8 cellular contexts compared by ENCODE assay signal in genomic region chr2:54103454-54104314, GRCh38. TPM values are rescaled to one million over a fixed set of nuclear protein-coding genes. Genes with fewer than 3 reads are reported as not detected.
A peak's percentile ranks its signal among the peaks of the same experiment; 100 is the strongest.
DNase-seq lines count a peak whose midpoint lies in the region; ATAC-seq and TF ChIP-seq lines count a peak whose summit lies in the region.

No MANE protein-coding gene starts in this region.

- in situ Hi-C loops in IMR-90 (cut with MboI; ENCODE audit: low sequenced_read_pairs) = loop anchor here (5.0 kb wide), 1 partner anchor 734 kb away; no protein-coding TSS in a partner anchor

- no peak for TF ChIP-seq RAD21 in IMR-90 (IDR thresholded peaks at IDR 0.05; ENCODE audit: low read length)

- no peak overlapping the region for H3K4me3 Mint-ChIP-seq in WTC11

- no peak overlapping the region; the same call in 1 of the 2 replicates for H3K27ac ChIP-seq in IMR-90 (ENCODE audit: insufficient read depth, low read length)

- no peaks in the 10 kb centered on the region for H3K27me3 Mint-ChIP-seq in WTC11 (ENCODE audit: low read depth)

- CTCF ChIA-PET in IMR-90 (lab: Yijun Ruan, JAX) (interaction anchor here (0.6 to 0.8 kb wide), 2 partner anchors 576 to 601 kb away, joined by 3 read pairs; no protein-coding TSS in a partner anchor), WTC11 (lab: Charles Lee) (interaction anchor here (0.8 to 1.3 kb wide), 5 partner anchors 24 to 601 kb away, joined by 3 to 13 read pairs (median 3); no protein-coding TSS in a partner anchor)

- no peaks in the 10 kb centered on the region for H3K9me3 ChIP-seq in IMR-90 (ENCODE audit: control insufficient read depth, insufficient read depth, low read length)

- no peak overlapping the region for H3K4ac ChIP-seq in IMR-90 (ENCODE audit: low read depth, low read length)

- no peak overlapping the region for H2BK15ac ChIP-seq in IMR-90 (ENCODE audit: low read depth, low read length)

- H3K9ac ChIP-seq in IMR-90 (ENCODE audit: low read depth, low read length) = no peak overlapping the region

- H3K36me3 Mint-ChIP-seq in WTC11 = no peaks in the 10 kb centered on the region

- H2BK20ac ChIP-seq in IMR-90 (ENCODE audit: low read depth, low read length) = no peak overlapping the region

- no peaks in the 10 kb centered on the region for H3K27me3 ChIP-seq in IMR-90 (ENCODE audit: control insufficient read depth, insufficient read depth, low read length)

- H2AK9ac ChIP-seq in IMR-90 (replicated peaks; ENCODE audit: low read depth, low read length, poor library complexity) = no peak overlapping the region

- no peaks in the 10 kb centered on the region for H3K79me1 ChIP-seq in IMR-90 (ENCODE audit: low read depth in 1 of 2, low read length in 2 of 2)

- ATAC-seq in GM21367 (IDR thresholded peaks at IDR 0.05; ENCODE audit: unreplicated experiment) (peak; percentile 46), IMR-90 (ENCODE audit: low read depth) (peak; percentile 71), WTC11 (peak; percentile 100), HG03045 (IDR thresholded peaks at IDR 0.05; ENCODE audit: unreplicated experiment) (no peak)

- H3K56ac ChIP-seq in IMR-90 (ENCODE audit: extremely low read depth, insufficient read depth, low read length) = no peak overlapping the region

- H3K4me1 ChIP-seq in IMR-90 (ENCODE audit: control insufficient read depth, insufficient read depth, low read length) = peaks cover 3% of the 10 kb centered on the region

- no peaks in the 10 kb centered on the region for H4K20me1 ChIP-seq in IMR-90 (ENCODE audit: insufficient read depth, low read length)

- no peak overlapping the region for H4K8ac ChIP-seq in IMR-90 (ENCODE audit: low read depth in 2 of 2, low read length in 2 of 2)

- H3K4me1 Mint-ChIP-seq in WTC11 = peaks cover 10% of the 10 kb centered on the region

- WGBS in IMR-90 (ENCODE audit: extremely low coverage in 2 of 2, insufficient read length in 1 of 2), 2 experiments = 58% methylated on average over 2 of the region's 3 CpGs; no CpG with 5 or more reads in 1 of the 2 experiments

- intact Hi-C loops in IMR-90 (cut with micrococcal nuclease) = loop anchor here (10.0 kb wide), 1 partner anchor 231 kb away; a partner anchor contains a TSS

- H3K9me3 Mint-ChIP-seq in WTC11 = no peaks in the 10 kb centered on the region

- H3K4me3 ChIP-seq in IMR-90 (ENCODE audit: insufficient read depth, low read depth, low read length) = no peak overlapping the region
- no peak overlapping the region for H3K4me3 ChIP-seq in fibroblast of villous mesenchyme (ENCODE audit: low read depth, low read length)

- TF ChIP-seq POLR2A in IMR-90 (IDR thresholded peaks at IDR 0.05; ENCODE audit: low read depth, low read length) = no peak

- H3K27ac Mint-ChIP-seq in WTC11 = no peak overlapping the region

- H3K4me2 ChIP-seq in IMR-90 (ENCODE audit: low read depth, low read length) = peak overlapping the region; percentile 41; the same call in 1 of the 2 replicates

- no peak overlapping the region for H3K14ac ChIP-seq in IMR-90 (replicated peaks; ENCODE audit: low read depth, low read length)

- H2AK5ac ChIP-seq in IMR-90 (ENCODE audit: low read depth, low read length) = no peak overlapping the region

- dilution Hi-C loops in IMR-90 (cut with HindIII; ENCODE audit: low sequenced_read_pairs, unreplicated experiment) = no loop called here

- no peak overlapping the region for H2BK5ac ChIP-seq in IMR-90 (ENCODE audit: low read depth, low read length, poor library complexity, severe bottlenecking)

- H3K9me1 ChIP-seq in IMR-90 (ENCODE audit: insufficient read depth, low read length) = no peaks in the 10 kb centered on the region

- H3K23ac ChIP-seq in IMR-90 (ENCODE audit: low read depth, low read length) = no peak overlapping the region

- H4K91ac ChIP-seq in IMR-90 (ENCODE audit: insufficient read depth, low read depth, low read length) = no peak overlapping the region

- H2BK120ac ChIP-seq in IMR-90 (ENCODE audit: low read depth, low read length) = no peak overlapping the region

- peak; percentile 61 for DNase-seq in DMS53 treated with DMSO at 0.1 percent for 48 hours (lab: John Stamatoyannopoulos, UW; ENCODE audit: unreplicated experiment)
- DNase-seq in IMR-90 = peak; percentile 54
- peak; percentile 47 for DNase-seq in WTC11 (ENCODE audit: low spot score)
- peak; percentile 32 for DNase-seq in fibroblast of villous mesenchyme (ENCODE audit: low read depth)
- DNase-seq in smooth muscle cell of the brain vasculature (ENCODE audit: low read depth, low spot score) = peak; percentile 74
- DNase-seq in NK-92 (lab: John Stamatoyannopoulos, UW; ENCODE audit: unreplicated experiment) = no peak

- no TSS peak for BruUV-seq in IMR-90 (replicated peaks; lab: Mats Ljungman, UMichigan)

- peak overlapping the region; percentile 7 for H2AFZ ChIP-seq in IMR-90 (replicated peaks; ENCODE audit: low read length, poor library complexity)

- TF ChIP-seq CTCF in IMR-90 (conservative IDR thresholded peaks at IDR 0.05; ENCODE audit: low read depth, low read length) = no peak
- TF ChIP-seq CTCF in WTC11 (IDR thresholded peaks at IDR 0.05) = no peak
- TF ChIP-seq CTCF in fibroblast of villous mesenchyme (IDR thresholded peaks at IDR 0.05; ENCODE audit: insufficient read depth, low read depth, low read length) = no peak

- H3K36me3 ChIP-seq in IMR-90 (ENCODE audit: control insufficient read depth, insufficient read depth, low read length) = no peaks in the 10 kb centered on the region

- POLR2A ChIA-PET in IMR-90 (lab: Charles Lee; ENCODE audit: unreplicated experiment) (no interaction called here), WTC11 (lab: Charles Lee) (no interaction called here)

- no peak overlapping the region for H3K18ac ChIP-seq in IMR-90 (ENCODE audit: low read depth, low read length)

- H4K5ac ChIP-seq in IMR-90 (ENCODE audit: low read depth, low read length) = no peak overlapping the region

TF ChIP-seq in IMR-90, 13 proteins besides CTCF, POLR2A, EP300 and RAD21 (continues in another document):
- TF ChIP-seq NFE2L2 (IDR thresholded peaks at IDR 0.05; ENCODE audit: low read depth, low read length) (no peak), SMC3 (IDR thresholded peaks at IDR 0.05; ENCODE audit: low read depth, low read length) (no peak), MXI1 (IDR thresholded peaks at IDR 0.05; ENCODE audit: borderline replicate concordance, low read depth, low read length) (no peak), ELK1 (IDR thresholded peaks at IDR 0.05; ENCODE audit: borderline replicate concordance, low read depth, low read length) (no peak), FOS (IDR thresholded peaks at IDR 0.05; ENCODE audit: low read depth, low read length) (no peak), CEBPB (IDR thresholded peaks at IDR 0.05; ENCODE audit: low read depth, low read length) (no peak), RCOR1 (IDR thresholded peaks at IDR 0.05; ENCODE audit: insufficient replicate concordance, low read length) (no peak), RFX5 (IDR thresholded peaks at IDR 0.05; ENCODE audit: low read depth, low read length) (no peak), MAZ (IDR thresholded peaks at IDR 0.05; ENCODE audit: borderline replicate concordance, low read depth, low read length) (no peak), MAFK (IDR thresholded peaks at IDR 0.05; ENCODE audit: low read depth, low read length) (no peak), BHLHE40 (IDR thresholded peaks at IDR 0.05; ENCODE audit: low read depth, low read length) (no peak), CHD1 (IDR thresholded peaks at IDR 0.05; ENCODE audit: low read depth, low read length) (no peak)

TF ChIP-seq in WTC11, 78 proteins besides CTCF, POLR2A, EP300 and RAD21 (continues in another document):
- TF ChIP-seq IRF1 (CRISPR knock-in tag; IDR thresholded peaks at IDR 0.05) = no peak
- TF ChIP-seq ATF3 (CRISPR knock-in tag; conservative IDR thresholded peaks at IDR 0.05) = no peak
- no peak for TF ChIP-seq NR3C1 (CRISPR knock-in tag; conservative IDR thresholded peaks at IDR 0.05; ENCODE audit: low read depth)
- no peak for TF ChIP-seq SP1 (CRISPR knock-in tag; conservative IDR thresholded peaks at IDR 0.05)
- TF ChIP-seq OVOL2 (CRISPR knock-in tag; IDR thresholded peaks at IDR 0.05; ENCODE audit: borderline replicate concordance) = no peak
- no peak for TF ChIP-seq PREB (CRISPR knock-in tag; IDR thresholded peaks at IDR 0.05; ENCODE audit: borderline replicate concordance)
- no peak for TF ChIP-seq ERG (CRISPR knock-in tag; IDR thresholded peaks at IDR 0.05)

RNA-seq across cellular contexts. Expression of gene ACYP2, which starts 11.7 kb away (rescaled TPM):
- 3.9 and 5.8 TPM in 2 replicates for total RNA-seq in IMR-90 (2012; rRNA removed)
- polyA plus RNA-seq in IMR-90 (2012; rRNA removed) = 5.9 and 7.4 TPM in 2 replicates
- 3.6 and 5.3 TPM in 2 replicates for polyA plus RNA-seq in IMR-90 (2012; cell fraction: cytosol; rRNA removed)
- 1.6 and 3.7 TPM in 2 replicates for polyA plus RNA-seq in IMR-90 (2012; cell fraction: nucleus; rRNA removed; ENCODE audit: low replicate concordance)
- total RNA-seq in WTC11 (2021) = 4.4 to 6.3 TPM (median 5.7 TPM) in 3 replicates
- total RNA-seq in fibroblast of villous mesenchyme = 7.4 and 16.0 TPM in 2 replicates
